In the genomic region with DNA sequence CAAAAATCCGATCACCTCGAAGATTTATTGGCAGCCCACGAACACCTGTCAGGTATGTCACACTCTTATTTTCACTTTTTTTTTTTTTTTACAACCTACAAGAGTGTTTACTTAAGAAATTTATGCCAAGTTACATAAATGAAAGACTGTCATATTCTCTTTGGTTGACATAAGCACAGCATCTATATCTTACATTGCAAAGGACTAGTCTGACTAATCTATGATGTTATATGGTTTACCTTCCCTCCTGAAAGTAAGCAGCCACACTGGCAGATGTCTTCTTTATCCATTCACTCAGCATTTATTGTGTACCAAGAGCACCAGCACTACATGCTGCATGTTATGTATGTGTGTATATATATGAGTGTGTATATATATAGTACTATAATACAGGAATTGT, we compare ENCODE assay signal across 27 cellular contexts.
"Had no signal": no experiment of that assay in that cellular context is flagged by ENCODE, and none has a peak within 500 bp of the region (broad histone marks: within the 10 kb centered on the region; RNA-seq: fewer than 3 reads in every experiment).

No MANE protein-coding gene starts in this region.

- H3K4me3 ChIP-seq: left lung, lower lobe of right lung, pancreas, prostate gland, skin epidermis, spleen, suprapubic skin, thoracic aorta, tibial artery, upper lobe of right lung had no signal

- H3K36me3 ChIP-seq: left lung, lower lobe of right lung, pancreas, prostate gland, spleen, suprapubic skin, thoracic aorta, tibial artery, upper lobe of right lung had no signal

- DNase-seq: hippocampal formation; kidney glomerular epithelial cell; left cardiac atrium; left lung; lower lobe of right lung; mammary epithelial cell; mesenchymal stem cell; naive B cell; nucleus accumbens; pancreas; posterior cingulate gyrus; retina; right cardiac atrium; spleen; stimulated activated CD4-positive, alpha-beta T cell treated with anti-CD3 and anti-CD28 coated beads, Interleukin-4, amount 100 ng/mL, for 24 hours; stimulated activated naive CD4-positive, alpha-beta T cell; tibial artery; trophoblast cell; upper lobe of right lung had no signal

- H3K27me3 ChIP-seq: left lung, tibial artery, upper lobe of right lung had no signal

- ATAC-seq: left cardiac atrium; left lung; lower lobe of right lung; pancreas; right cardiac atrium; sciatic nerve; stimulated activated effector memory CD8-positive, alpha-beta T cell treated with anti-CD3 and anti-CD28 coated beads, Interleukin-12 subunit alpha, Interleukin-12 subunit beta, amount 100 ng/mL, for 72 hours; upper lobe of right lung had no signal

- H3K27ac ChIP-seq: left lung, lower lobe of right lung, pancreas, prostate gland, skin epidermis, spleen, suprapubic skin, thoracic aorta, tibial artery, upper lobe of right lung had no signal

- H3K4me1 ChIP-seq: left lung, lower lobe of right lung, pancreas, prostate gland, spleen, suprapubic skin, tibial artery, upper lobe of right lung had no signal

- H3K9me3 ChIP-seq: left lung, lower lobe of right lung, pancreas, prostate gland, spleen, suprapubic skin, thoracic aorta, tibial artery, upper lobe of right lung had no signal

- FAIRE-seq: keratinocyte, pancreas, urothelium cell line had no signal
